ENCODE assay signal across 8 cellular contexts in the genomic region with DNA sequence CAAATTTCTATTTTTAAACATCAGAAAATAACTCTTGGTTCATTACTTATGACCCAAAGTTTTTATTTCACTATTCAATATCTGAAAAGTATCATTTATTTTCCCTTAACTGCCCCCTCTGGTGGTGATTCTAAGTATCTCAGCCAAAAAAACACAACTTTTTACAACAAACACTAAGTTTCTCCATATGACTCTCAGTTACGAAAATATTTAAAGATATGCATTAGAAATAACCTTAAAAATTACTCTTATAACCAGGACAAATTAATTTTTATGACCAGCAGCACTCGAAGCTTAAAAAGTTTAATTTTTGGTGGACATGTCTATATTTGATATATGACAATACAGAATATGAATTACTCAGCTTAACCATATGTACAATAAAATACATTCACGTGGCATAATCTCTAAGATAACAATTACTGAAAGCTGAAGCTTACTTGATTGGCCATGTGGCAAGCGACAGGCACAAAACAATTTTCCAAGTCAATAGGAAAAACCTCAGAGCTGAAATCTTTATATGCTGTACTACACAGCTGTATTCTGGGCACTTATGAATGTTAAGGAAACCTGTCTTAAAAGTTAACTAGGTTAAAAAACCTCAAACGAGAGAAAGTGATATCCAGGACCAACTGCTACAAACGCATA. TPM values are rescaled to one million over a fixed set of nuclear protein-coding genes. Genes with fewer than 3 reads are reported as not detected.
DNase-seq lines count a peak whose midpoint lies in the region; TF ChIP-seq lines count a peak whose summit lies in the region.

No MANE protein-coding gene starts in this region.

- no peaks in the 10 kb centered on the region for H3K9me3 ChIP-seq in A673 (ENCODE audit: low read depth, low read length, poor library complexity, severe bottlenecking)
- no peaks in the 10 kb centered on the region for H3K9me3 ChIP-seq in neuron (ENCODE audit: low read length)

- H3K4me3 ChIP-seq in A673 (ENCODE audit: low read depth, low read length, poor library complexity, severe bottlenecking) (peak overlapping the region; percentile 91), epithelial cell of esophagus (ENCODE audit: low read length) (peak overlapping the region; percentile 62), neuron (ENCODE audit: low read length) (peak overlapping the region; percentile 90)

- POLR2A ChIA-PET in A673 (lab: Charles Lee; ENCODE audit: low non-redundant PET) (interaction anchor here (1.2 kb wide), 1 partner anchor 115 kb away, joined by 3 read pairs; no protein-coding TSS in a partner anchor), RWPE1 (lab: Yijun Ruan, JAX; ENCODE audit: low non-redundant PET) (no interaction called here)

- BruUV-seq in A673 (replicated peaks; lab: Mats Ljungman, UMichigan): no TSS peak

- H3K36me3 ChIP-seq in A673 (ENCODE audit: insufficient read depth, low read length, poor library complexity, severe bottlenecking) (peaks cover 66% of the 10 kb centered on the region), neuron (ENCODE audit: insufficient read depth, low read length) (peaks cover 60% of the 10 kb centered on the region)

- no peak overlapping the region for H2AFZ ChIP-seq in neuron (ENCODE audit: low read depth, low read length)

- no peaks in the 10 kb centered on the region for H3K27me3 ChIP-seq in A673 (replicated peaks; ENCODE audit: insufficient read depth, low read depth, low read length, poor library complexity)
- H3K27me3 ChIP-seq in neuron (ENCODE audit: insufficient read depth, low read length): no peaks in the 10 kb centered on the region

- peak overlapping the region; percentile 4 for H3K27ac ChIP-seq in A673 (ENCODE audit: low read depth, low read length, poor library complexity, severe bottlenecking)
- H3K27ac ChIP-seq in RWPE1: no peak overlapping the region

- peaks cover 37% of the 10 kb centered on the region for H3K4me1 ChIP-seq in A673 (ENCODE audit: insufficient read depth, low read length, poor library complexity, severe bottlenecking)
- H3K4me1 ChIP-seq in neuron (ENCODE audit: insufficient read depth, low read length): peaks cover 28% of the 10 kb centered on the region

- TF ChIP-seq CTCF in A673 (conservative IDR thresholded peaks at IDR 0.05; ENCODE audit: low read depth, low read length): peak; percentile 80
- TF ChIP-seq CTCF in GM12873 (IDR thresholded peaks at IDR 0.05; ENCODE audit: insufficient read depth, low read depth, low read length, missing control alignments): peak; percentile 49
- peak; percentile 88 for TF ChIP-seq CTCF in RWPE1 (conservative IDR thresholded peaks at IDR 0.05; ENCODE audit: low read depth)
- TF ChIP-seq CTCF in epithelial cell of esophagus (IDR thresholded peaks at IDR 0.05; ENCODE audit: insufficient read depth, low read depth, low read length, missing control alignments): peak; percentile 55

- CTCF ChIA-PET in A673 (lab: Charles Lee) (interaction anchor here (0.8 to 1.2 kb wide), 2 partner anchors 107 to 119 kb away, joined by 3 to 4 read pairs; no protein-coding TSS in a partner anchor), RWPE1 (lab: Yijun Ruan, JAX) (interaction anchor here (0.6 to 1.8 kb wide), 8 partner anchors 10 to 963 kb away, joined by 3 to 9 read pairs (median 4); no protein-coding TSS in a partner anchor)

- intact Hi-C loops in A673 (cut with micrococcal nuclease; ENCODE audit: unreplicated experiment): loop anchor here (2.0 to 5.0 kb wide), 2 partner anchors 107 to 306 kb away; no protein-coding TSS in a partner anchor

- DNase-seq in A673 (ENCODE audit: low spot score) (peak; percentile 60), RWPE1 (ENCODE audit: low spot score) (no peak), epithelial cell of esophagus (ENCODE audit: low read depth) (peak; percentile 40), GM19238 (ENCODE audit: insufficient read length, low spot score) (no peak), SKM-1 treated with dmso at 0.1 percent for 144 hours (lab: John Stamatoyannopoulos, UW; ENCODE audit: unreplicated experiment) (no peak), mesenteric fat pad (ENCODE audit: low spot score) (no peak)

RNA-seq across cellular contexts. Expression of gene HNRNPA2B1, which starts 2.3 kb away (rescaled TPM):
- 1,150 and 1,229 TPM in 2 replicates for total RNA-seq in A673 (2021)
- total RNA-seq in mesenteric fat pad: 361 TPM

RNA-seq across cellular contexts. Expression of gene CBX3, which starts 3.3 kb away (rescaled TPM):
- total RNA-seq in A673 (2021): 228 TPM in 2 replicates
- total RNA-seq in mesenteric fat pad: 102 TPM

RNA-seq across cellular contexts. Expression of gene NFE2L3, which starts 46.3 kb away (rescaled TPM):
- total RNA-seq in A673 (2021): 8.5 and 8.6 TPM in 2 replicates
- total RNA-seq in mesenteric fat pad: 2.7 TPM

Comparison
In these comparisons a context has a peak if more than half of its experiments do, and no peak if none do; other contexts are left out.
1. DNase-seq: peak in A673 (single experiment) and epithelial cell of esophagus (single experiment); none in RWPE1 (single experiment), GM19238 (single experiment), SKM-1 treated with dmso at 0.1 percent for 144 hours (single experiment) and mesenteric fat pad (single experiment).
2. Peak in every context shown above with its lines, with median percentiles within 50 percentile points of each other: H3K4me3 ChIP-seq and CTCF ChIP-seq.